In the genomic region with DNA sequence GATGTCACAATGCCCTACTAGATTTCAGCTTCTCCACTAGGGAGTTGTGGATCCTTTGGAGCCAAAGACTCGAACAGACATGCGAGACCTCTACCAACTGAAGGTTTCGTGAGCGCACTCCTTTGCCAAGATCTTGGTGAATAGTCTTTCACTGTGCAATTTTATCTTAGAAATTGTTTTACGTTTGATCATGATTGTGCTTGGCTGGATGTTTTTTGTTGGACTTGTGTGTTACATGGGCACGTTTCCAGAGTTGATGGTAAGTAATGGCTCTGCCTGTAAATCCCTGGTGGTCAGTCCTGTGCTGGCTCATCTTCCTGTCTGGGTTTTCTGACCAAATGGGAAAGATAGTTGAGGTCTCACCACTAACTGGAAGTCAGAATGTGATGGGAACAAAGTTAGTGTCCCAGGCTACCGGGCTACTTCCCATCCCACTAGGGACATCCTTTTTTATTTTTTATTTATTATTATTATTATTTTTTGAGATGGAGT, we compare ENCODE assay signal across 1 cellular context.
TF ChIP-seq lines count a peak whose summit lies in the region.

A gene (plus strand): TSS at position 51 of the 492 bp plus-strand sequence. CDS start 140 bp downstream, at position 191.

TF ChIP-seq in IMR-90, 13 proteins besides CTCF, POLR2A, EP300 and RAD21 (continued from another document):
- TF ChIP-seq, protein P1, sequence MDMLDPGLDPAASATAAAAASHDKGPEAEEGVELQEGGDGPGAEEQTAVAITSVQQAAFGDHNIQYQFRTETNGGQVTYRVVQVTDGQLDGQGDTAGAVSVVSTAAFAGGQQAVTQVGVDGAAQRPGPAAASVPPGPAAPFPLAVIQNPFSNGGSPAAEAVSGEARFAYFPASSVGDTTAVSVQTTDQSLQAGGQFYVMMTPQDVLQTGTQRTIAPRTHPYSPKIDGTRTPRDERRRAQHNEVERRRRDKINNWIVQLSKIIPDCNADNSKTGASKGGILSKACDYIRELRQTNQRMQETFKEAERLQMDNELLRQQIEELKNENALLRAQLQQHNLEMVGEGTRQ (IDR thresholded peaks at IDR 0.05; ENCODE audit: low read depth, low read length) = no peak
- no peak for TF ChIP-seq RFX5 (IDR thresholded peaks at IDR 0.05; ENCODE audit: low read depth, low read length)
- no peak for TF ChIP-seq RCOR1 (IDR thresholded peaks at IDR 0.05; ENCODE audit: insufficient replicate concordance, low read length)
- TF ChIP-seq FOS (IDR thresholded peaks at IDR 0.05; ENCODE audit: low read depth, low read length) = no peak
- no peak for TF ChIP-seq NFE2L2 (IDR thresholded peaks at IDR 0.05; ENCODE audit: low read depth, low read length)
- TF ChIP-seq CEBPB (IDR thresholded peaks at IDR 0.05; ENCODE audit: low read depth, low read length) = no peak
- no peak for TF ChIP-seq MAZ (IDR thresholded peaks at IDR 0.05; ENCODE audit: borderline replicate concordance, low read depth, low read length)
